ENCODE assay signal across 8 cellular contexts in genomic region chr11:123561046-123561781, GRCh38.
DNase-seq lines count a peak whose midpoint lies in the region; ATAC-seq and TF ChIP-seq lines count a peak whose summit lies in the region.

No MANE protein-coding gene starts in this region.

- DNase-seq in NCI-H1436 (lab: John Stamatoyannopoulos, UW) (peak; percentile 14), NCI-H1436 treated with DMSO at 0.1 percent for 48 hours (lab: John Stamatoyannopoulos, UW) (no peak), Panc1 (ENCODE audit: low read depth, low spot score) (no peak), pons (ENCODE audit: low spot score) (peak; percentile 46), activated gamma-delta T cell treated with Interleukin-2 at 50 U/mL for 16 hours (no peak)
- no peak for DNase-seq in stimulated activated CD4-positive, alpha-beta T cell treated with anti-CD3 and anti-CD28 coated beads, Interleukin-2, amount 100 ng/mL, for 48 hours

- no peak for TF ChIP-seq EP300 in gastroesophageal sphincter (IDR thresholded peaks at IDR 0.05)

- POLR2A ChIA-PET in Panc1 (lab: Charles Lee), result no interaction called here

- no peak for TF ChIP-seq POLR2A in gastroesophageal sphincter (IDR thresholded peaks at IDR 0.05)

- H3K4me1 ChIP-seq in Panc1 (ENCODE audit: control insufficient read depth, insufficient read depth, low read length) (no peaks in the 10 kb centered on the region), gastroesophageal sphincter (peaks cover 0 to 33% (median 0%) of the 10 kb centered on the region in 3 donors)

- no peaks in the 10 kb centered on the region for H3K36me3 ChIP-seq in Panc1 (ENCODE audit: control insufficient read depth, insufficient read depth, low read length)
- H3K36me3 ChIP-seq in gastroesophageal sphincter, result no peaks in the 10 kb centered on the region

- H3K27ac ChIP-seq in Panc1 (ENCODE audit: low read length) (no peak overlapping the region), gastroesophageal sphincter (peak overlapping the region in 1 of 4 donors; percentile 66)

- no TSS peak for BruUV-seq in Panc1 (replicated peaks; lab: Mats Ljungman, UMichigan)

- CTCF ChIA-PET in Panc1 (lab: Charles Lee), result interaction anchor here (0.7 to 1.1 kb wide), 3 partner anchors 41 to 154 kb away, joined by 3 to 4 read pairs (median 3); no protein-coding TSS in a partner anchor

- in situ Hi-C loops in Panc1 (cut with HindIII; ENCODE audit: low pct_unique_long_range_greater_than_20kb, low sequenced_read_pairs), result no loop called here

- H3K4me3 ChIP-seq in Panc1 (ENCODE audit: low read depth in 2 of 2, low read length in 2 of 2) (no peak overlapping the region), gastroesophageal sphincter (peak overlapping the region in 1 of 2 donors; percentile 45)

- TF ChIP-seq CTCF in Panc1 (IDR thresholded peaks at IDR 0.05), result peak; percentile 63
- TF ChIP-seq CTCF in gastroesophageal sphincter (IDR thresholded peaks at IDR 0.05), result peak in 3 of 4 experiments; percentile 5 to 35 (median 23)

- intact Hi-C loops in Panc1 (cut with micrococcal nuclease; ENCODE audit: unreplicated experiment), result no loop called here

- peak; percentile 83 for ATAC-seq in Panc1
- no peak for ATAC-seq in gastroesophageal sphincter
- ATAC-seq in HG02938 (IDR thresholded peaks at IDR 0.05; ENCODE audit: unreplicated experiment), result no peak

- no peaks in the 10 kb centered on the region for H3K9me3 ChIP-seq in Panc1 (ENCODE audit: control insufficient read depth, insufficient read depth, low read depth, low read length)
- no peaks in the 10 kb centered on the region for H3K9me3 ChIP-seq in gastroesophageal sphincter

- H3K27me3 ChIP-seq in Panc1 (ENCODE audit: control insufficient read depth, insufficient read depth, low read length), result peaks cover 43% of the 10 kb centered on the region
- peaks cover 5% of the 10 kb centered on the region for H3K27me3 ChIP-seq in gastroesophageal sphincter

- WGBS in gastroesophageal sphincter (ENCODE audit: low coverage in 1 of 2), 2 donors, result 42 to 53% methylated on average over 3 to 6 of the region's 8 CpGs

Comparison
In these comparisons a context has a peak if more than half of its experiments do, and no peak if none do; other contexts are left out.
1. DNase-seq: peak in NCI-H1436 (single experiment) and pons (single experiment); none in NCI-H1436 treated with DMSO at 0.1 percent for 48 hours (single experiment), Panc1 (single experiment), stimulated activated CD4-positive, alpha-beta T cell treated with anti-CD3 and anti-CD28 coated beads, Interleukin-2, amount 100 ng/mL, for 48 hours (0 of 2) and activated gamma-delta T cell treated with Interleukin-2 at 50 U/mL for 16 hours (single experiment).